In genomic region chr12:131896080-131896810, GRCh38 we compare ENCODE assay signal across 1 cellular context.
TF ChIP-seq lines count a peak whose summit lies in the region.

No MANE protein-coding gene starts in this region.

TF ChIP-seq in HepG2, 621 proteins besides CTCF, POLR2A, EP300 and RAD21 (continued from another document and continues in another):
- TF ChIP-seq THAP8 (CRISPR knock-in tag; IDR thresholded peaks at IDR 0.05; ENCODE audit: borderline replicate concordance) (no peak), ZBTB26 (CRISPR knock-in tag; IDR thresholded peaks at IDR 0.05; ENCODE audit: borderline replicate concordance) (no peak), ZC3H13 (CRISPR knock-in tag; IDR thresholded peaks at IDR 0.05) (no peak), PCBP1 (IDR thresholded peaks at IDR 0.05; ENCODE audit: borderline replicate concordance, low read depth, low read length) (peak; percentile 88; the same call in 1 of the 2 replicates), HMG20A (CRISPR knock-in tag; IDR thresholded peaks at IDR 0.05; ENCODE audit: borderline replicate concordance) (no peak; the same call in 1 of the 2 replicates), GMEB1 (CRISPR knock-in tag; IDR thresholded peaks at IDR 0.05; ENCODE audit: borderline replicate concordance) (peak; percentile 49; the same call in 1 of the 2 replicates), ZNF614 (CRISPR knock-in tag; IDR thresholded peaks at IDR 0.05; ENCODE audit: borderline replicate concordance) (no peak), HMGXB3 (CRISPR knock-in tag; IDR thresholded peaks at IDR 0.05; ENCODE audit: borderline replicate concordance) (peak; percentile 54), ZNF562 (CRISPR knock-in tag; IDR thresholded peaks at IDR 0.05; ENCODE audit: borderline replicate concordance) (no peak), TFAP4 (IDR thresholded peaks at IDR 0.05; ENCODE audit: borderline replicate concordance, low read depth) (peak; percentile 74; the same call in 1 of the 2 replicates), ZBTB34 (CRISPR knock-in tag; IDR thresholded peaks at IDR 0.05) (no peak), ZBTB1 (CRISPR knock-in tag; IDR thresholded peaks at IDR 0.05; ENCODE audit: borderline replicate concordance) (no peak), KDM5B (CRISPR knock-in tag; IDR thresholded peaks at IDR 0.05; ENCODE audit: borderline replicate concordance) (peak; percentile 74; the same call in 1 of the 2 replicates), NFKBIZ (CRISPR knock-in tag; IDR thresholded peaks at IDR 0.05) (0 out of 2 replicates have a peak, but pooled peaks have one; percentile 8), MAX (IDR thresholded peaks at IDR 0.05) (peak; percentile 90), ZNF512B (CRISPR knock-in tag; IDR thresholded peaks at IDR 0.05; ENCODE audit: borderline replicate concordance) (no peak), ZNF607 (CRISPR knock-in tag; IDR thresholded peaks at IDR 0.05; ENCODE audit: borderline replicate concordance) (peak; percentile 80; the same call in 1 of the 2 replicates), SPEN (CRISPR knock-in tag; IDR thresholded peaks at IDR 0.05; ENCODE audit: low read depth) (peak; percentile 84), ZNF777 (CRISPR knock-in tag; IDR thresholded peaks at IDR 0.05) (peak; percentile 60), ZFP36L1 (CRISPR knock-in tag; IDR thresholded peaks at IDR 0.05) (no peak), ZNF792 (CRISPR knock-in tag; IDR thresholded peaks at IDR 0.05) (0 out of 2 replicates have a peak, but pooled peaks have one; percentile 19), KDM4B (CRISPR knock-in tag; IDR thresholded peaks at IDR 0.05) (no peak), ZBTB40 (IDR thresholded peaks at IDR 0.05) (no peak), ZBTB40 (CRISPR knock-in tag; IDR thresholded peaks at IDR 0.05) (peak; percentile 69), HOXA9 (CRISPR knock-in tag; IDR thresholded peaks at IDR 0.05; ENCODE audit: borderline replicate concordance) (no peak), SAFB2 (CRISPR knock-in tag; IDR thresholded peaks at IDR 0.05; ENCODE audit: borderline replicate concordance, low read depth) (no peak), ZNF280B (CRISPR knock-in tag; IDR thresholded peaks at IDR 0.05; ENCODE audit: borderline replicate concordance) (no peak), ATRX (CRISPR knock-in tag; IDR thresholded peaks at IDR 0.05; ENCODE audit: borderline replicate concordance) (no peak), RNF2 (conservative IDR thresholded peaks at IDR 0.05; ENCODE audit: low read depth) (peak; percentile 75)
